Comparison of ENCODE assay signal across 19 cellular contexts in genomic region chr2:203835867-203836800, GRCh38. TPM values are rescaled to one million over a fixed set of nuclear protein-coding genes. Genes with fewer than 3 reads are reported as not detected.
DNase-seq lines count a peak whose midpoint lies in the region; ATAC-seq, FAIRE-seq and TF ChIP-seq lines count a peak whose summit lies in the region.
"Had no signal": no experiment of that assay in that cellular context is flagged by ENCODE, and none has a peak within 500 bp of the region (broad histone marks: within the 10 kb centered on the region; RNA-seq: fewer than 3 reads in every experiment).

No MANE protein-coding gene starts in this region.

- FAIRE-seq in H1 (lab: Jason Lieb, UNC), result no peak
- FAIRE-seq: GM12878 had no signal

- peaks cover 8% of the 10 kb centered on the region for H3K27me3 Mint-ChIP-seq in activated naive CD4-positive, alpha-beta T cell treated with anti-CD3 and anti-CD28 coated beads, Interleukin-2, amount 10 ng/mL, durations not matched to agents 7 days and 5 days

- no peak overlapping the region for H3K9ac ChIP-seq in H1 (replicated peaks in 1 of 4; ENCODE audit: extremely low read depth in 1 of 4, low read depth in 3 of 4, low read length in 3 of 4)

- H3K4ac ChIP-seq in H1 (replicated peaks; ENCODE audit: insufficient read length, low read depth, low read length), result no peak overlapping the region

- H2BK12ac ChIP-seq in H1 (ENCODE audit: low read depth, low read length), result no peak overlapping the region

- no peak overlapping the region for H4K91ac ChIP-seq in H1 (replicated peaks; ENCODE audit: insufficient read length, low read length)

- no peak overlapping the region for H2BK15ac ChIP-seq in H1 (ENCODE audit: low read length)

- H3K27ac Mint-ChIP-seq in activated naive CD4-positive, alpha-beta T cell treated with anti-CD3 and anti-CD28 coated beads, Interleukin-2, amount 10 ng/mL, durations not matched to agents 7 days and 5 days, result peak overlapping the region; percentile 62

- no peaks in the 10 kb centered on the region for H3K27me3 ChIP-seq in H1 (replicated peaks in 1 of 4; ENCODE audit: control insufficient read depth in 3 of 4, extremely low read depth in 1 of 4, insufficient read depth in 3 of 4, low read length in 3 of 4)
- H3K27me3 ChIP-seq: BE2C had no signal

- TF ChIP-seq RAD21 in H1 (IDR thresholded peaks at IDR 0.05 in 1 of 2, conservative IDR thresholded peaks at IDR 0.05 in 1 of 2; ENCODE audit: low read depth in 2 of 2, low read length in 2 of 2), result no peak

- TF ChIP-seq POLR2A in H1 (IDR thresholded peaks at IDR 0.05; ENCODE audit: control extremely low read depth in 1 of 2, low read depth in 2 of 2, low read length in 2 of 2), result no peak

- DNase-seq in NCI-H510A treated with DMSO at 0.1 percent for 48 hours (lab: John Stamatoyannopoulos, UW) (peak; percentile 18), NCI-H510A (lab: John Stamatoyannopoulos, UW) (no peak), H1 (ENCODE audit: low read depth in 1 of 2, low spot score in 2 of 2) (no peak), C1 segment of cervical spinal cord (lab: John Stamatoyannopoulos, UW) (no peak)
- DNase-seq in activated naive CD4-positive, alpha-beta T cell treated with anti-CD3 and anti-CD28 coated beads, Interleukin-2, amount 10 ng/mL, durations not matched to agents 7 days and 5 days, result no peak
- DNase-seq in activated naive CD4-positive, alpha-beta T cell (lab: John Stamatoyannopoulos, UW), result no peak
- DNase-seq: BE2C, GDM1, NCI-H1105 treated with DMSO at 0.1 percent for 48 hours, NCI-H187, NCI-H774, PC-3 had no signal

- H3K9me3 Mint-ChIP-seq in activated naive CD4-positive, alpha-beta T cell treated with anti-CD3 and anti-CD28 coated beads, Interleukin-2, amount 10 ng/mL, durations not matched to agents 7 days and 5 days, result no peaks in the 10 kb centered on the region

- 90% methylated on average over 21 of the region's 21 CpGs; no CpG with 5 or more reads in 1 of the 2 experiments for WGBS in H1 (ENCODE audit: extremely low coverage in 1 of 2, insufficient coverage in 1 of 2, insufficient read length in 1 of 2, insufficient replicate concordance in 2 of 2, low coverage in 1 of 2, low lambda C conversion rate in 2 of 2, missing lambda C conversion rate in 1 of 2), 2 experiments

- no peak overlapping the region for H3K23ac ChIP-seq in H1 (ENCODE audit: insufficient read length)

- H4K5ac ChIP-seq in H1 (ENCODE audit: insufficient read length, low read depth, low read length), result no peak overlapping the region

- H3K9me3 ChIP-seq in H1 (ENCODE audit: insufficient read depth in 2 of 2, low read depth in 1 of 2, low read length in 1 of 2), result no peaks in the 10 kb centered on the region
- H3K9me3 ChIP-seq: BE2C, HAP-1 had no signal

- POLR2A ChIA-PET in H1 (lab: Charles Lee; ENCODE audit: partially characterized antibody), result no interaction called here

- no peak overlapping the region for H4K8ac ChIP-seq in H1 (ENCODE audit: extremely low read depth, insufficient read depth, low read length)

- H3K18ac ChIP-seq in H1 (ENCODE audit: extremely low read depth, low read length), result no peak overlapping the region

- no peaks in the 10 kb centered on the region for H3K23me2 ChIP-seq in H1 (ENCODE audit: low read depth, low read length)

- no peak for TF ChIP-seq EP300 in H1 (IDR thresholded peaks at IDR 0.05; ENCODE audit: borderline replicate concordance in 1 of 2, low read depth in 2 of 2, low read length in 2 of 2)

- no peak overlapping the region for H3K4me2 ChIP-seq in H1 (ENCODE audit: insufficient read depth in 1 of 2, low read depth in 2 of 2, low read length in 2 of 2)

- no peaks in the 10 kb centered on the region for H3K36me3 Mint-ChIP-seq in activated naive CD4-positive, alpha-beta T cell treated with anti-CD3 and anti-CD28 coated beads, Interleukin-2, amount 10 ng/mL, durations not matched to agents 7 days and 5 days

- 0 out of 2 replicates have a peak overlapping the region, but pooled peaks have one; percentile 2 for H2AFZ ChIP-seq in H1 (ENCODE audit: low read length)

- peaks cover 4% of the 10 kb centered on the region for H3K4me1 Mint-ChIP-seq in activated naive CD4-positive, alpha-beta T cell treated with anti-CD3 and anti-CD28 coated beads, Interleukin-2, amount 10 ng/mL, durations not matched to agents 7 days and 5 days

- H2BK5ac ChIP-seq in H1 (ENCODE audit: low read depth, low read length), result no peak overlapping the region

- peaks cover 0 to 4% (median 0%) of the 10 kb centered on the region in 4 experiments; a peak in 1 of 7 replicates for H3K4me1 ChIP-seq in H1 (replicated peaks in 1 of 4; ENCODE audit: control insufficient read depth in 3 of 4, insufficient read depth in 4 of 4, low read length in 3 of 4)
- H3K4me1 ChIP-seq: BE2C, HAP-1 had no signal

- no peaks in the 10 kb centered on the region for H3K36me3 ChIP-seq in H1 (ENCODE audit: control insufficient read depth in 2 of 4, insufficient read depth in 4 of 4, low read length in 3 of 4)
- H3K36me3 ChIP-seq: BE2C, HAP-1 had no signal

- H2BK120ac ChIP-seq in H1 (replicated peaks; ENCODE audit: low read depth, low read length), result no peak overlapping the region

- no peak for ATAC-seq in HG03565 (IDR thresholded peaks at IDR 0.05; ENCODE audit: unreplicated experiment)
- ATAC-seq in HG02610 (IDR thresholded peaks at IDR 0.05; ENCODE audit: unreplicated experiment), result no peak
- ATAC-seq: GM12878, PC-3 had no signal

- H3K4me3 ChIP-seq in H1 (ENCODE audit: extremely low read depth in 1 of 4, insufficient read depth in 2 of 4, low read depth in 3 of 4, low read length in 4 of 4), result no peak overlapping the region
- H3K4me3 ChIP-seq: GM12878, HAP-1 had no signal

- H3K4me3 Mint-ChIP-seq in activated naive CD4-positive, alpha-beta T cell treated with anti-CD3 and anti-CD28 coated beads, Interleukin-2, amount 10 ng/mL, durations not matched to agents 7 days and 5 days, result no peak overlapping the region

- H3K56ac ChIP-seq in H1 (replicated peaks; ENCODE audit: insufficient read length, low read depth, low read length), result no peak overlapping the region

- no peak overlapping the region for H2BK20ac ChIP-seq in H1 (ENCODE audit: low read length)

- no peak overlapping the region for H3K14ac ChIP-seq in H1 (ENCODE audit: insufficient read length)

- no peaks in the 10 kb centered on the region for H4K20me1 ChIP-seq in H1 (replicated peaks in 1 of 2; ENCODE audit: control insufficient read depth in 1 of 2, insufficient read depth in 2 of 2, low read length in 2 of 2)

- H2AK5ac ChIP-seq in H1 (ENCODE audit: low read depth, low read length), result no peak overlapping the region

- no peaks in the 10 kb centered on the region for H3K79me2 ChIP-seq in H1 (ENCODE audit: control insufficient read depth in 1 of 2, insufficient read depth in 2 of 2, low read length in 2 of 2)

- no peaks in the 10 kb centered on the region for H3K79me1 ChIP-seq in H1 (ENCODE audit: low read depth, low read length)

- H3K27ac ChIP-seq in H1 (ENCODE audit: low read depth, low read length), result no peak overlapping the region
- H3K27ac ChIP-seq: 22Rv1, RWPE1 had no signal

- CTCF ChIA-PET in activated naive CD4-positive, alpha-beta T cell treated with anti-CD3 and anti-CD28 coated beads, Interleukin-2, amount 10 ng/mL, durations not matched to agents 7 days and 5 days (lab: Charles Lee), result interaction anchor here (1.3 to 1.4 kb wide), 2 partner anchors 22 to 73 kb away, joined by 3 read pairs; no protein-coding TSS in a partner anchor
- CTCF ChIA-PET in H1 (lab: Charles Lee; ENCODE audit: partially characterized antibody), result interaction anchor here (1.6 kb wide), 1 partner anchor 22 kb away, joined by 3 read pairs; no protein-coding TSS in a partner anchor

- TF ChIP-seq CTCF in H1 (IDR thresholded peaks at IDR 0.05; ENCODE audit: control extremely low read depth in 1 of 3, insufficient read depth in 1 of 3, low read depth in 1 of 3, low read length in 3 of 3), result no peak

TF ChIP-seq in H1, 55 proteins besides CTCF, POLR2A, EP300 and RAD21 (continues in another document):
- TF ChIP-seq RBBP5 (IDR thresholded peaks at IDR 0.05; ENCODE audit: borderline replicate concordance, low read depth, low read length) (no peak), SIN3A (conservative IDR thresholded peaks at IDR 0.05 in 1 of 2, IDR thresholded peaks at IDR 0.05 in 1 of 2; ENCODE audit: low read depth in 1 of 2, low read length in 2 of 2) (no peak), TCF12 (IDR thresholded peaks at IDR 0.05; ENCODE audit: low read depth, low read length) (no peak), EGR1 (IDR thresholded peaks at IDR 0.05; ENCODE audit: borderline replicate concordance, low read depth, low read length) (no peak), SAP30 (IDR thresholded peaks at IDR 0.05; ENCODE audit: insufficient read depth, insufficient replicate concordance, low read length) (no peak), TAF7 (optimal IDR thresholded peaks at IDR 0.05; ENCODE audit: borderline replicate concordance, low read depth, low read length) (no peak), KDM4A (IDR thresholded peaks at IDR 0.05; ENCODE audit: low read depth, low read length, severe bottlenecking) (no peak), YY1 (IDR thresholded peaks at IDR 0.05; ENCODE audit: low read depth, low read length) (no peak), NRF1 (IDR thresholded peaks at IDR 0.05; ENCODE audit: low read depth, low read length) (no peak), HDAC6 (IDR thresholded peaks at IDR 0.05; ENCODE audit: low read depth, low read length) (no peak), JUN (IDR thresholded peaks at IDR 0.05; ENCODE audit: low read depth, low read length) (no peak)
- TF ChIP-seq, protein P1, sequence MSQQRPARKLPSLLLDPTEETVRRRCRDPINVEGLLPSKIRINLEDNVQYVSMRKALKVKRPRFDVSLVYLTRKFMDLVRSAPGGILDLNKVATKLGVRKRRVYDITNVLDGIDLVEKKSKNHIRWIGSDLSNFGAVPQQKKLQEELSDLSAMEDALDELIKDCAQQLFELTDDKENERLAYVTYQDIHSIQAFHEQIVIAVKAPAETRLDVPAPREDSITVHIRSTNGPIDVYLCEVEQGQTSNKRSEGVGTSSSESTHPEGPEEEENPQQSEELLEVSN (IDR thresholded peaks at IDR 0.05), result no peak

RNA-seq across cellular contexts. Expression of gene CTLA4, which starts 31.4 kb away (rescaled TPM):
- not detected in 2 replicates for total RNA-seq in H1 (2021; fragmentation: NEBNext Ultra II Directional; extraction: Animal tissue kit (Norgen Biotek cat#: 25700))
- not detected in 2 replicates for polyA plus RNA-seq in H1 (2011; rRNA removed)
- polyA plus RNA-seq in H1 (2011; cell fraction: cytosol; rRNA removed), result not detected
- not detected for polyA plus RNA-seq in H1 (2011; cell fraction: nucleus; rRNA removed)
- not detected in 4 replicates for polyA plus RNA-seq in H1 (2012, experiment 1 of 2)
- polyA plus RNA-seq in H1 (2012, experiment 2 of 2), result not detected
- not detected for polyA plus RNA-seq in H1 (2013, experiment 1 of 2)
- not detected for polyA plus RNA-seq in H1 (2013, experiment 2 of 2)
- not detected in 2 replicates for polyA minus RNA-seq in H1 (2011; rRNA and poly(A)+ RNA removed)
- polyA minus RNA-seq in H1 (2011; cell fraction: cytosol; rRNA and poly(A)+ RNA removed), result not detected
- not detected for polyA minus RNA-seq in H1 (2011; cell fraction: nucleus; rRNA and poly(A)+ RNA removed)
- total RNA-seq: GM12878, LHCN-M2, PC-3 had no signal
- polyA plus RNA-seq: GM12878 had no signal
